16 cellular contexts compared by ENCODE assay signal in genomic region chr17:78951967-78952551, GRCh38. TPM values are rescaled to one million over a fixed set of nuclear protein-coding genes. Genes with fewer than 3 reads are reported as not detected.
DNase-seq lines count a peak whose midpoint lies in the region; ATAC-seq and TF ChIP-seq lines count a peak whose summit lies in the region.
"Had no signal": no experiment of that assay in that cellular context is flagged by ENCODE, and none has a peak within 500 bp of the region (broad histone marks: within the 10 kb centered on the region; RNA-seq: fewer than 3 reads in every experiment).

No MANE protein-coding gene starts in this region.

- no peak for DNase-seq in Right ventricle myocardium superior
- DNase-seq in right atrium auricular region (ENCODE audit: low spot score): no peak
- peak in 1 of 3 donors; percentile 74 for DNase-seq in right cardiac atrium
- peak; percentile 74 for DNase-seq in osteoblast (ENCODE audit: insufficient read length, low spot score, missing footprints)
- DNase-seq in uterus: no peak
- no peak for DNase-seq in dermis blood vessel endothelial cell
- DNase-seq in foreskin melanocyte: no peak
- DNase-seq: activated CD4-positive, alpha-beta T cell treated with anti-CD3 and anti-CD28 coated beads, Interleukin-2, amount 50 U/mL, for 4 hours; activated naive CD8-positive, alpha-beta T cell treated with anti-CD3 and anti-CD28 coated beads, Interleukin-2, amount 50 U/mL, for 24 hours; activated T-cell treated with anti-CD3 and anti-CD28 coated beads, Interleukin-2, amount 50 U/mL, for 72 hours; NCI-H1105; SHP77 treated with DMSO at 0.1 percent for 48 hours had no signal

- H2AFZ ChIP-seq in osteoblast (ENCODE audit: low read length): peak overlapping the region; percentile 74
- H2AFZ ChIP-seq: parathyroid adenoma had no signal

- H3K9me3 ChIP-seq in right atrium auricular region: peaks cover 0 to 17% of the 10 kb centered on the region in 2 donors
- H3K9me3 ChIP-seq in right cardiac atrium (ENCODE audit: control insufficient read depth, low read length): peaks cover 2% of the 10 kb centered on the region
- peaks cover 10% of the 10 kb centered on the region for H3K9me3 ChIP-seq in osteoblast (ENCODE audit: low read depth, low read length)
- H3K9me3 ChIP-seq in uterus: peaks cover 0 to 8% of the 10 kb centered on the region in 2 donors

- H3K79me2 ChIP-seq in osteoblast (ENCODE audit: insufficient read depth, low read length): no peaks in the 10 kb centered on the region
- H3K79me2 ChIP-seq: parathyroid adenoma had no signal

- H3K4me3 ChIP-seq in right atrium auricular region: no peak overlapping the region
- no peak overlapping the region for H3K4me3 ChIP-seq in right cardiac atrium (ENCODE audit: low read length)
- no peak overlapping the region for H3K4me3 ChIP-seq in osteoblast (ENCODE audit: insufficient read depth, low read length)
- H3K4me3 ChIP-seq in uterus: no peak overlapping the region
- H3K4me3 ChIP-seq: A549, GM12878 had no signal

- no peak overlapping the region for H3K27ac ChIP-seq in right atrium auricular region
- no peak overlapping the region for H3K27ac ChIP-seq in right cardiac atrium (ENCODE audit: low read length)
- no peak overlapping the region for H3K27ac ChIP-seq in osteoblast (ENCODE audit: low read depth, low read length)
- peak overlapping the region; percentile 52 to 75 for H3K27ac ChIP-seq in uterus
- H3K27ac ChIP-seq: A549, parathyroid adenoma had no signal

- H3K36me3 ChIP-seq in right atrium auricular region (no peaks in the 10 kb centered on the region), osteoblast (ENCODE audit: insufficient read depth, low read length) (no peaks in the 10 kb centered on the region), uterus (no peaks in the 10 kb centered on the region)

- H3K4me2 ChIP-seq in osteoblast (ENCODE audit: insufficient read depth, low read length): no peak overlapping the region
- H3K4me2 ChIP-seq: A549 had no signal

- ATAC-seq in Right ventricle myocardium superior (ENCODE audit: poor library complexity) (peak; percentile 53), right cardiac atrium (peak; percentile 39 to 52), GM19397 (IDR thresholded peaks at IDR 0.05; ENCODE audit: unreplicated experiment) (no peak)
- ATAC-seq: A549; activated naive CD8-positive, alpha-beta T cell treated with anti-CD3 and anti-CD28 coated beads, Interleukin-2, amount 50 U/mL, for 24 hours; activated T-cell treated with anti-CD3 and anti-CD28 coated beads, Interleukin-2, amount 50 U/mL, for 72 hours; GM12878 had no signal

- WGBS in right cardiac atrium: 40% methylated on average over 12 of the region's 12 CpGs

- no peaks in the 10 kb centered on the region for H4K20me1 ChIP-seq in osteoblast (ENCODE audit: insufficient read depth, low read length)

- no peak for TF ChIP-seq POLR2A in uterus (IDR thresholded peaks at IDR 0.05)

- no peaks in the 10 kb centered on the region for H3K27me3 ChIP-seq in right atrium auricular region
- H3K27me3 ChIP-seq in right cardiac atrium (ENCODE audit: control insufficient read depth, insufficient read depth): no peaks in the 10 kb centered on the region
- H3K27me3 ChIP-seq in osteoblast (ENCODE audit: insufficient read depth, low read length): no peaks in the 10 kb centered on the region
- H3K27me3 ChIP-seq in uterus: no peaks in the 10 kb centered on the region

- peaks cover 0 to 10% of the 10 kb centered on the region in 2 donors for H3K4me1 ChIP-seq in right atrium auricular region
- no peaks in the 10 kb centered on the region for H3K4me1 ChIP-seq in right cardiac atrium (ENCODE audit: control insufficient read depth, insufficient read depth, low read length)
- H3K4me1 ChIP-seq in osteoblast (ENCODE audit: insufficient read depth, low read length): peaks cover 12% of the 10 kb centered on the region
- peaks cover 0 to 9% of the 10 kb centered on the region in 2 donors for H3K4me1 ChIP-seq in uterus

- TF ChIP-seq CTCF in right atrium auricular region (IDR thresholded peaks at IDR 0.05) (no peak), osteoblast (IDR thresholded peaks at IDR 0.05; ENCODE audit: extremely low read depth, low read depth, low read length) (no peak), uterus (IDR thresholded peaks at IDR 0.05) (no peak)

- intact Hi-C loops in Right ventricle myocardium superior (cut with DNase I) (no loop called here), right cardiac atrium (cut with DNase I) (no loop called here), uterus (cut with DNase I; ENCODE audit: low total_unique reads) (no loop called here)

RNA-seq across cellular contexts. Expression of gene TIMP2, which starts 26.9 kb away (rescaled TPM):
- total RNA-seq in Right ventricle myocardium superior (114 TPM), right atrium auricular region (100 to 1,000 TPM in 1 of 2 donors, 10 to 100 TPM in 1; 99.1 to 158 TPM), right cardiac atrium (100 to 1,000 TPM; 153 to 183 (median 168) TPM), osteoblast (164 and 171 TPM in 2 replicates), uterus (100 to 1,000 TPM; 119 to 399 (median 127) TPM), dermis blood vessel endothelial cell (57.9 and 95.3 TPM in 2 replicates)
- 86.9 TPM for polyA plus RNA-seq in right cardiac atrium

RNA-seq across cellular contexts. Expression of gene LGALS3BP, which starts 27.7 kb away (rescaled TPM):
- total RNA-seq in Right ventricle myocardium superior (499 TPM), right atrium auricular region (100 to 1,000 TPM; 488 to 733 TPM), right cardiac atrium (100 to 1,000 TPM; 439 to 581 (median 506) TPM), osteoblast (388 and 457 TPM in 2 replicates), uterus (100 to 1,000 TPM in 3 of 4 donors, 10 to 100 TPM in 1; 88.2 to 396 (median 244) TPM), dermis blood vessel endothelial cell (3.5 and 7.5 TPM in 2 replicates)
- 397 TPM for polyA plus RNA-seq in right cardiac atrium

RNA-seq across cellular contexts. Expression of gene CEP295NL, which starts 49.1 kb away (rescaled TPM):
- total RNA-seq in Right ventricle myocardium superior (0.70 TPM), right atrium auricular region (1 to 10 TPM in 1 of 2 donors, under 1 TPM in 1; 0.83 to 1.1 TPM), right cardiac atrium (1 to 10 TPM in 2 of 4 donors, under 1 TPM in 2; 0.76 to 1.3 (median 1.0) TPM), osteoblast (2.5 and 5.3 TPM in 2 replicates), uterus (10 to 100 TPM in 1 of 4 donors, 1 to 10 TPM in 2, not detected in 1; 1.8 to 14.5 (median 3.8) TPM), dermis blood vessel endothelial cell (1.5 and 5.1 TPM in 2 replicates)
- 0.57 TPM for polyA plus RNA-seq in right cardiac atrium
- total RNA-seq: GM12878 had no signal
- polyA plus RNA-seq: GM12878 had no signal

RNA-seq across cellular contexts. Expression of gene CANT1, which starts 57.5 kb away (rescaled TPM):
- total RNA-seq in Right ventricle myocardium superior (29.8 TPM), right atrium auricular region (10 to 100 TPM; 20.9 to 40.1 TPM), right cardiac atrium (10 to 100 TPM; 28.1 to 38.8 (median 33.3) TPM), osteoblast (49.2 and 51.3 TPM in 2 replicates), uterus (10 to 100 TPM in 3 of 4 donors, 1 to 10 TPM in 1; 9.2 to 40.6 (median 21.5) TPM), dermis blood vessel endothelial cell (64.8 and 97.3 TPM in 2 replicates)
- 13.6 TPM for polyA plus RNA-seq in right cardiac atrium

Comparison
In these comparisons a context has a peak if more than half of its experiments do, and no peak if none do; other contexts are left out.
1. H3K27ac ChIP-seq: peak in uterus (2 of 2); none in right atrium auricular region (0 of 2), right cardiac atrium (single experiment) and osteoblast (single experiment).
2. RNA of gene LGALS3BP, which starts 27.7 kb away (total RNA-seq): 488 to 733 TPM in right atrium auricular region, 439 to 581 TPM in right cardiac atrium, 499 TPM in Right ventricle myocardium superior (single experiment), 388 to 457 TPM in osteoblast and 88.2 to 396 TPM in uterus; 3.5 to 7.5 TPM in dermis blood vessel endothelial cell; every median in the first group is over 10 times any median in the second.